11 cellular contexts compared by ENCODE assay signal in genomic region chr6:399785-400517, GRCh38. TPM values are rescaled to one million over a fixed set of nuclear protein-coding genes. Genes with fewer than 3 reads are reported as not detected.
A peak's percentile ranks its signal among the peaks of the same experiment; 100 is the strongest.
DNase-seq lines count a peak whose midpoint lies in the region; ATAC-seq and TF ChIP-seq lines count a peak whose summit lies in the region.
"Had no signal": no experiment of that assay in that cellular context is flagged by ENCODE, and none has a peak within 500 bp of the region (broad histone marks: within the 10 kb centered on the region; RNA-seq: fewer than 3 reads in every experiment).

No MANE protein-coding gene starts in this region.

- H3K9me3 ChIP-seq in BLaER1 treated with 17β-estradiol and CSF1 and Interleukin-3, amounts not matched to agents 10 nM and 100 nM (replicated peaks in 1 of 11), result peaks cover 0 to 7% (median 0%) of the 10 kb centered on the region in 11 experiments; a peak in 4 of 22 replicates
- H3K9me3 ChIP-seq in MG63 (no peaks in the 10 kb centered on the region), stomach (no peaks in the 10 kb centered on the region)
- H3K9me3 ChIP-seq: right atrium auricular region had no signal

- peaks cover 23 to 96% (median 82%) of the 10 kb centered on the region in 11 experiments for H3K36me3 ChIP-seq in BLaER1 treated with 17β-estradiol and CSF1 and Interleukin-3, amounts not matched to agents 10 nM and 100 nM
- H3K36me3 ChIP-seq in MG63 (no peaks in the 10 kb centered on the region), stomach (no peaks in the 10 kb centered on the region)
- H3K36me3 ChIP-seq: right atrium auricular region had no signal

- 0 out of 22 replicates have a peak overlapping the region, but pooled peaks of 1 of the 11 experiments have one; percentile 4 for H3K27ac ChIP-seq in BLaER1 treated with 17β-estradiol and CSF1 and Interleukin-3, amounts not matched to agents 10 nM and 100 nM
- no peak overlapping the region for H3K27ac ChIP-seq in stomach
- H3K27ac ChIP-seq: C4-2B, right atrium auricular region had no signal

- peaks cover 35 to 100% (median 94%) of the 10 kb centered on the region in 10 experiments for H3K4me1 ChIP-seq in BLaER1 treated with 17β-estradiol and CSF1 and Interleukin-3, amounts not matched to agents 10 nM and 100 nM
- no peaks in the 10 kb centered on the region for H3K4me1 ChIP-seq in stomach
- H3K4me1 ChIP-seq: right atrium auricular region had no signal

- peak; percentile 31 for ATAC-seq in HG03342 (IDR thresholded peaks at IDR 0.05; ENCODE audit: unreplicated experiment)

- no peak overlapping the region for H3K4me3 ChIP-seq in BLaER1 treated with 17β-estradiol and CSF1 and Interleukin-3, amounts not matched to agents 10 nM and 100 nM
- H3K4me3 ChIP-seq in MG63 (no peak overlapping the region), stomach (no peak overlapping the region)
- H3K4me3 ChIP-seq: right atrium auricular region had no signal

- WGBS in stomach, 5 donors, result 58 to 62% (median 61%) methylated on average over 11 of the region's 11 CpGs

- peak; percentile 63 for DNase-seq in activated T-cell treated with anti-CD3 and anti-CD28 coated beads, Interleukin-2, amount 50 U/mL, for 48 hours
- DNase-seq in HT-29 (ENCODE audit: low spot score), result no peak
- DNase-seq in NOMO-1 (lab: John Stamatoyannopoulos, UW; ENCODE audit: unreplicated experiment in 2 of 2), result no peak
- DNase-seq in MG63, result no peak
- no peak for DNase-seq in stomach
- DNase-seq: Karpas-422 had no signal

- H3K9ac ChIP-seq in BLaER1 treated with 17β-estradiol and CSF1 and Interleukin-3, amounts not matched to agents 10 nM and 100 nM, result peak overlapping the region in 3 of 11 experiments; percentile 5 to 35 (median 19); a peak in 4 of 22 replicates

- H4K20me1 ChIP-seq in BLaER1 treated with 17β-estradiol and CSF1 and Interleukin-3, amounts not matched to agents 10 nM and 100 nM, result peaks cover 0 to 96% (median 55%) of the 10 kb centered on the region in 11 experiments; a peak in 17 of 22 replicates

- intact Hi-C loops in stomach (cut with DNase I; ENCODE audit: low total_unique reads), result no loop called here

- TF ChIP-seq EP300 in stomach (IDR thresholded peaks at IDR 0.05), result no peak

- peak; percentile 71 for TF ChIP-seq POLR2A in GM18951 (IDR thresholded peaks at IDR 0.05; ENCODE audit: extremely low read depth, insufficient read depth, insufficient read length)
- no peak for TF ChIP-seq POLR2A in stomach (IDR thresholded peaks at IDR 0.05)

- no peak for TF ChIP-seq CTCF in stomach (IDR thresholded peaks at IDR 0.05)

- in situ Hi-C loops in GM18951 (cut with MboI; ENCODE audit: low sequenced_read_pairs, unreplicated experiment), result loop anchor here (10.0 kb wide), 1 partner anchor 175 kb away; no protein-coding TSS in a partner anchor

- peak overlapping the region in 10 of 11 experiments; percentile 33 to 92 (median 61); a peak in 19 of 22 replicates for H3K4me2 ChIP-seq in BLaER1 treated with 17β-estradiol and CSF1 and Interleukin-3, amounts not matched to agents 10 nM and 100 nM

- peaks cover 0 to 21% (median 0%) of the 10 kb centered on the region in 11 experiments; a peak in 4 of 22 replicates for H3K27me3 ChIP-seq in BLaER1 treated with 17β-estradiol and CSF1 and Interleukin-3, amounts not matched to agents 10 nM and 100 nM
- H3K27me3 ChIP-seq in MG63 (peaks cover 12% of the 10 kb centered on the region), stomach (peaks cover 0 to 69% (median 19%) of the 10 kb centered on the region in 3 donors)
- H3K27me3 ChIP-seq: right atrium auricular region had no signal

RNA-seq across cellular contexts. Expression of gene IRF4, which starts 8.4 kb away (rescaled TPM):
- total RNA-seq in HT-29 (2014; rRNA removed; shearing (Covaris generic)), result not detected in 2 replicates
- total RNA-seq in MG63 (2014; rRNA removed; shearing (Covaris generic); ENCODE audit: low replicate concordance), result not detected in 2 replicates
- 1 to 10 TPM in 4 of 5 donors, not detected in 1; 2.6 to 7.0 (median 5.9) TPM for total RNA-seq in stomach
- 1 to 10 TPM in 1 of 3 donors, under 1 TPM in 2; 0.48 to 1.1 (median 0.56) TPM for polyA plus RNA-seq in stomach

Comparison
In these comparisons a context has a peak if more than half of its experiments do, and no peak if none do; other contexts are left out.
1. DNase-seq: peak in activated T-cell treated with anti-CD3 and anti-CD28 coated beads, Interleukin-2, amount 50 U/mL, for 48 hours (2 of 2); none in HT-29 (single experiment), NOMO-1 (0 of 2), MG63 (single experiment) and stomach (single experiment).